19 cellular contexts compared by ENCODE assay signal in the genomic region with DNA sequence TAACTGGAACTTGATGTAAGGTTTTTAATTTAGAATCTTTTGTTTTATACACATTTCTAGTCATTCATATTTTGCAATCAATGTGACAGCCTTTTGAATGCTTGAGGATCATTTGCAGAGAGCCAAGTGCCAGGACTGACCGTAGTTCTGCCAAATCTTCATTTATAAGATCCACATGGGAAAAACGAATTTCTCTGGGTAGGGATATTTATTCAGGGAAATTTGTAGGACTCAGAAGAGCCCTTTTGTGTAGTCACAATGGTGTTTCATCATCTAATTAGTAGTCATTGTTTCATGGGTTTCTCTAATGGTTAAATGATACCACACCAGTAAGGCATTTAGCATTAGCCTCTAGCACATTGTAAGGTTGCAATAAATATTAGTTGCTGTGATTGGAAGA.
DNase-seq lines count a peak whose midpoint lies in the region; ATAC-seq and TF ChIP-seq lines count a peak whose summit lies in the region.
"Had no signal": no experiment of that assay in that cellular context is flagged by ENCODE, and none has a peak within 500 bp of the region (broad histone marks: within the 10 kb centered on the region; RNA-seq: fewer than 3 reads in every experiment).

No MANE protein-coding gene starts in this region.

- H3K36me3 Mint-ChIP-seq in GM23338 (ENCODE audit: low read depth), result peaks cover 14% of the 10 kb centered on the region; the same call in 2 of the 3 replicates

- no peak overlapping the region for H3K4me3 ChIP-seq in GM23338
- no peak overlapping the region for H3K4me3 ChIP-seq in Peyer's patch
- H3K4me3 ChIP-seq in MG63, result no peak overlapping the region
- H3K4me3 ChIP-seq: SK-N-MC had no signal

- H3K27me3 Mint-ChIP-seq in GM23338 (ENCODE audit: insufficient read depth, low read depth, poor library complexity), result peaks cover 2% of the 10 kb centered on the region
- H3K27me3 Mint-ChIP-seq: B cell; CD4-positive, CD25-positive, alpha-beta regulatory T cell had no signal

- H4K20me1 ChIP-seq in GM23338 (replicated peaks; ENCODE audit: insufficient read depth), result no peaks in the 10 kb centered on the region

- H3K27ac ChIP-seq in GM23338 (ENCODE audit: low read depth), result no peak overlapping the region
- peak overlapping the region in 3 of 4 donors; percentile 2 to 86 (median 77) for H3K27ac ChIP-seq in Peyer's patch
- H3K27ac ChIP-seq: SK-N-MC had no signal

- no peaks in the 10 kb centered on the region for H3K9me3 Mint-ChIP-seq in GM23338
- H3K9me3 Mint-ChIP-seq: CD4-positive, CD25-positive, alpha-beta regulatory T cell had no signal

- ATAC-seq in GM23338, result no peak
- ATAC-seq: Panc1, Right ventricle myocardium inferior had no signal

- H3K79me2 ChIP-seq in GM23338 (replicated peaks; ENCODE audit: insufficient read depth), result no peaks in the 10 kb centered on the region

- peaks cover under 1% of the 10 kb centered on the region; the same call in 1 of the 2 replicates for H3F3A ChIP-seq in GM23338 (replicated peaks; ENCODE audit: low read depth)

- no peak for TF ChIP-seq POLR2A in Peyer's patch (IDR thresholded peaks at IDR 0.05)

- H3K9me3 ChIP-seq in Peyer's patch, result no peaks in the 10 kb centered on the region
- H3K9me3 ChIP-seq in MG63, result no peaks in the 10 kb centered on the region
- H3K9me3 ChIP-seq: Caco-2 had no signal

- DNase-seq in GM23338 (ENCODE audit: low spot score) (no peak), Peyer's patch (no peak), fibroblast of gingiva (ENCODE audit: low read depth) (peak; percentile 60), renal cortical epithelial cell (ENCODE audit: low read depth) (peak; percentile 35), MG63 (no peak), NCI-H524 treated with DMSO at 0.1 percent for 48 hours (lab: John Stamatoyannopoulos, UW) (no peak), GF-D8 (lab: John Stamatoyannopoulos, UW) (no peak)
- DNase-seq: Caco-2; CD4-positive, CD25-positive, alpha-beta regulatory T cell; EL; MV-4-11; NCI-H1417 treated with DMSO at 0.1 percent for 48 hours; NCI-H1930; NCI-H2171; NCI-H82 had no signal

- no peak overlapping the region for H3K4me3 Mint-ChIP-seq in GM23338
- H3K4me3 Mint-ChIP-seq: B cell; CD4-positive, CD25-positive, alpha-beta regulatory T cell had no signal

- H3K4me2 ChIP-seq in GM23338, result no peak overlapping the region

- peaks cover 21% of the 10 kb centered on the region for H3K4me1 ChIP-seq in GM23338 (ENCODE audit: insufficient read depth)
- H3K4me1 ChIP-seq in Peyer's patch, result peaks cover 0 to 16% (median 2%) of the 10 kb centered on the region in 4 donors

- TF ChIP-seq CTCF in GM23338 (conservative IDR thresholded peaks at IDR 0.05; ENCODE audit: low read depth in 2 of 2), result no peak
- no peak for TF ChIP-seq CTCF in Peyer's patch (IDR thresholded peaks at IDR 0.05)

- no peaks in the 10 kb centered on the region for H3K36me3 ChIP-seq in GM23338 (ENCODE audit: insufficient read depth)
- H3K36me3 ChIP-seq in Peyer's patch, result peaks cover 0 to 14% (median 0%) of the 10 kb centered on the region in 3 donors
- H3K36me3 ChIP-seq in MG63, result peaks cover 71% of the 10 kb centered on the region

- peaks cover 44% of the 10 kb centered on the region for H3K4me1 Mint-ChIP-seq in GM23338
- H3K4me1 Mint-ChIP-seq: B cell had no signal

- peak overlapping the region; percentile 48; the same call in 1 of the 2 replicates for H3K27ac Mint-ChIP-seq in GM23338
- H3K27ac Mint-ChIP-seq: B cell had no signal

- H2AFZ ChIP-seq in GM23338, result no peak overlapping the region

- no peaks in the 10 kb centered on the region for H3K9me2 ChIP-seq in GM23338 (ENCODE audit: insufficient read depth)

- H3K27me3 ChIP-seq in GM23338 (ENCODE audit: insufficient read depth) (no peaks in the 10 kb centered on the region), Peyer's patch (no peaks in the 10 kb centered on the region), MG63 (no peaks in the 10 kb centered on the region)

TF ChIP-seq in GM23338, 12 proteins besides CTCF, POLR2A, EP300 and RAD21 (continues in another document):
- no peak for TF ChIP-seq NANOG (IDR thresholded peaks at IDR 0.05; ENCODE audit: borderline replicate concordance)
- no peak for TF ChIP-seq ZNF114 (CRISPR knock-in tag; IDR thresholded peaks at IDR 0.05)
- TF ChIP-seq POLR2AphosphoS5 (IDR thresholded peaks at IDR 0.05; ENCODE audit: low read depth), result no peak
- no peak for TF ChIP-seq ZNF331 (CRISPR knock-in tag; IDR thresholded peaks at IDR 0.05; ENCODE audit: low read depth)
- no peak for TF ChIP-seq CREB1 (CRISPR knock-in tag; IDR thresholded peaks at IDR 0.05; ENCODE audit: low read depth)
- no peak for TF ChIP-seq STAT1 (IDR thresholded peaks at IDR 0.05; ENCODE audit: unreplicated experiment)
- TF ChIP-seq EZH2phosphoT487 (IDR thresholded peaks at IDR 0.05; ENCODE audit: unreplicated experiment), result no peak
- no peak for TF ChIP-seq EZH2 (IDR thresholded peaks at IDR 0.05; ENCODE audit: low read depth, unreplicated experiment)
- TF ChIP-seq JUNB (IDR thresholded peaks at IDR 0.05; ENCODE audit: unreplicated experiment), result no peak
- TF ChIP-seq, protein P1, sequence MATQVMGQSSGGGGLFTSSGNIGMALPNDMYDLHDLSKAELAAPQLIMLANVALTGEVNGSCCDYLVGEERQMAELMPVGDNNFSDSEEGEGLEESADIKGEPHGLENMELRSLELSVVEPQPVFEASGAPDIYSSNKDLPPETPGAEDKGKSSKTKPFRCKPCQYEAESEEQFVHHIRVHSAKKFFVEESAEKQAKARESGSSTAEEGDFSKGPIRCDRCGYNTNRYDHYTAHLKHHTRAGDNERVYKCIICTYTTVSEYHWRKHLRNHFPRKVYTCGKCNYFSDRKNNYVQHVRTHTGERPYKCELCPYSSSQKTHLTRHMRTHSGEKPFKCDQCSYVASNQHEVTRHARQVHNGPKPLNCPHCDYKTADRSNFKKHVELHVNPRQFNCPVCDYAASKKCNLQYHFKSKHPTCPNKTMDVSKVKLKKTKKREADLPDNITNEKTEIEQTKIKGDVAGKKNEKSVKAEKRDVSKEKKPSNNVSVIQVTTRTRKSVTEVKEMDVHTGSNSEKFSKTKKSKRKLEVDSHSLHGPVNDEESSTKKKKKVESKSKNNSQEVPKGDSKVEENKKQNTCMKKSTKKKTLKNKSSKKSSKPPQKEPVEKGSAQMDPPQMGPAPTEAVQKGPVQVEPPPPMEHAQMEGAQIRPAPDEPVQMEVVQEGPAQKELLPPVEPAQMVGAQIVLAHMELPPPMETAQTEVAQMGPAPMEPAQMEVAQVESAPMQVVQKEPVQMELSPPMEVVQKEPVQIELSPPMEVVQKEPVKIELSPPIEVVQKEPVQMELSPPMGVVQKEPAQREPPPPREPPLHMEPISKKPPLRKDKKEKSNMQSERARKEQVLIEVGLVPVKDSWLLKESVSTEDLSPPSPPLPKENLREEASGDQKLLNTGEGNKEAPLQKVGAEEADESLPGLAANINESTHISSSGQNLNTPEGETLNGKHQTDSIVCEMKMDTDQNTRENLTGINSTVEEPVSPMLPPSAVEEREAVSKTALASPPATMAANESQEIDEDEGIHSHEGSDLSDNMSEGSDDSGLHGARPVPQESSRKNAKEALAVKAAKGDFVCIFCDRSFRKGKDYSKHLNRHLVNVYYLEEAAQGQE (IDR thresholded peaks at IDR 0.05; ENCODE audit: unreplicated experiment), result no peak
- TF ChIP-seq, protein P2, sequence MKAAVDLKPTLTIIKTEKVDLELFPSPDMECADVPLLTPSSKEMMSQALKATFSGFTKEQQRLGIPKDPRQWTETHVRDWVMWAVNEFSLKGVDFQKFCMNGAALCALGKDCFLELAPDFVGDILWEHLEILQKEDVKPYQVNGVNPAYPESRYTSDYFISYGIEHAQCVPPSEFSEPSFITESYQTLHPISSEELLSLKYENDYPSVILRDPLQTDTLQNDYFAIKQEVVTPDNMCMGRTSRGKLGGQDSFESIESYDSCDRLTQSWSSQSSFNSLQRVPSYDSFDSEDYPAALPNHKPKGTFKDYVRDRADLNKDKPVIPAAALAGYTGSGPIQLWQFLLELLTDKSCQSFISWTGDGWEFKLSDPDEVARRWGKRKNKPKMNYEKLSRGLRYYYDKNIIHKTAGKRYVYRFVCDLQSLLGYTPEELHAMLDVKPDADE (IDR thresholded peaks at IDR 0.05), result no peak

Comparison
In these comparisons a context has a peak if more than half of its experiments do, and no peak if none do; other contexts are left out.
1. DNase-seq: peak in fibroblast of gingiva (single experiment) and renal cortical epithelial cell (single experiment); none in GM23338 (single experiment), Peyer's patch (0 of 3), MG63 (single experiment), NCI-H524 treated with DMSO at 0.1 percent for 48 hours (single experiment) and GF-D8 (single experiment).